ENCODE assay signal across 8 cellular contexts in the genomic region with DNA sequence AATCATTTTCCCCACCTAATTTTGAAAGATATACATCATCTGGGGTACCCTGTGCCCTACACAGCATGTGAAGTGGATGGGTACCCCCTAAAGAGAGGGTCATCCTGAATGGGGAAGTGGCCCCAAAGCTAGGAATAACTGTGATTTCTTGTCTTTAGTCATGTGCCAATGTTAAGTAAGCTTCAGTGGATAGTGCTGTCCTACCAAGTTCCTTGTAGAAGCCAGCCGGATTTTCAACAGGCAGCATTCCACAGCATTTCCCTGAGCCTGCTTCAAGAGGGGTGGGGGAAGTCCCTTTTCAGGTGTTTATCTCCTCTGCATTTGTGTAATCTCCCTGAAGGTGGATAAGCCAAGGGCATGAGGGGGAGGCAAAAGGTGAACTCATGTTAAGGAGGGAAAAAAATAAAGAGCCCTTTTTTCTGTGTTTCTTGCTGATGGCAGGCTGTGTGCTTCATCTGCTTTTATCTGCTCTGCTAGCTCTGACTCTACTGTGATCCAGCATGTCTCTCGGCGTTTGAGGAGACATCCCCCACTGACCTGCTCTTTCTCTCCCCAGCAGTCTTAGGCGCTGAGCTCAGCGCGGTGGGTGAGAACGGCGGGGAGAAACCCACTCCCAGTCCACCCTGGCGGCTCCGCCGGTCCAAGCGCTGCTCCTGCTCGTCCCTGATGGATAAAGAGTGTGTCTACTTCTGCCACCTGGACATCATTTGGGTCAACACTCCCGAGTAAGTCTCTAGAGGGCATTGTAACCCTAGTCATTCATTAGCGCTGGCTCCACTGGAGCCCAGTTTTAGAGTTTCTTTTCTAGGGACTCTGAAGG. TPM values are rescaled to one million over a fixed set of nuclear protein-coding genes. Genes with fewer than 3 reads are reported as not detected.
A peak's percentile ranks its signal among the peaks of the same experiment; 100 is the strongest.
DNase-seq lines count a peak whose midpoint lies in the region; ATAC-seq and TF ChIP-seq lines count a peak whose summit lies in the region.

No MANE protein-coding gene starts in this region.

- intact Hi-C loops in Calu3 (cut with micrococcal nuclease; ENCODE audit: unreplicated experiment) = loop anchor here (2.0 to 5.0 kb wide), 4 partner anchors 50 to 311 kb away; no protein-coding TSS in a partner anchor

- H3K9me3 Mint-ChIP-seq in Calu3 (ENCODE audit: low read depth, unreplicated experiment) = no peaks in the 10 kb centered on the region
- no peaks in the 10 kb centered on the region for H3K9me3 Mint-ChIP-seq in neural crest cell

- peak overlapping the region; percentile 92 for H3K27ac Mint-ChIP-seq in Calu3 (ENCODE audit: unreplicated experiment)
- H3K27ac Mint-ChIP-seq in neural crest cell (ENCODE audit: unreplicated experiment) = no peak overlapping the region

- H3K4me3 Mint-ChIP-seq in Calu3 (ENCODE audit: low read depth, unreplicated experiment) (peak overlapping the region; percentile 81), neural crest cell (peak overlapping the region; percentile 72)

- no peak for TF ChIP-seq CTCF in Calu3 (IDR thresholded peaks at IDR 0.05; ENCODE audit: unreplicated experiment)
- TF ChIP-seq CTCF in epithelial cell of proximal tubule (conservative IDR thresholded peaks at IDR 0.05; ENCODE audit: low read depth, low read length) = peak; percentile 59
- no peak for TF ChIP-seq CTCF in neural crest cell (conservative IDR thresholded peaks at IDR 0.05)

- H3K4me3 ChIP-seq in epithelial cell of proximal tubule (ENCODE audit: low read depth, low read length) = peak overlapping the region; percentile 58

- TSS peak; percentile 10 for BruUV-seq in Calu3 (replicated peaks; lab: Mats Ljungman, UMichigan)

- CTCF ChIA-PET in Calu3 (lab: Charles Lee) = interaction anchor here (1.0 to 1.9 kb wide), 4 partner anchors 19 to 311 kb away, joined by 3 to 5 read pairs (median 4); no protein-coding TSS in a partner anchor

- H3K36me3 Mint-ChIP-seq in Calu3 (ENCODE audit: insufficient read depth, unreplicated experiment) = peaks cover 98% of the 10 kb centered on the region
- H3K36me3 Mint-ChIP-seq in neural crest cell (ENCODE audit: low read depth) = no peaks in the 10 kb centered on the region

- peak; percentile 31 for DNase-seq in Calu3
- DNase-seq in NCI-H526 (lab: John Stamatoyannopoulos, UW) = peak; percentile 48 to 76
- DNase-seq in epithelial cell of proximal tubule (ENCODE audit: low read depth) = peak; percentile 29
- DNase-seq in neural crest cell (ENCODE audit: low read depth, low spot score) = no peak
- no peak for DNase-seq in NCI-H2081 (lab: John Stamatoyannopoulos, UW)

- H3K4me1 Mint-ChIP-seq in Calu3 (ENCODE audit: low read depth, unreplicated experiment) (peaks cover 43% of the 10 kb centered on the region), neural crest cell (peaks cover 25% of the 10 kb centered on the region)

- no peak for ATAC-seq in GM21447 (IDR thresholded peaks at IDR 0.05; ENCODE audit: unreplicated experiment)
- no peak for ATAC-seq in HG03108 (IDR thresholded peaks at IDR 0.05; ENCODE audit: unreplicated experiment)
- no peak for ATAC-seq in GM18517 (IDR thresholded peaks at IDR 0.05; ENCODE audit: unreplicated experiment)

- no peaks in the 10 kb centered on the region for H3K27me3 Mint-ChIP-seq in Calu3 (ENCODE audit: unreplicated experiment)
- H3K27me3 Mint-ChIP-seq in neural crest cell (ENCODE audit: low read depth) = peaks cover 49% of the 10 kb centered on the region

RNA-seq across cellular contexts. Expression of a gene that starts 1.8 kb away (rescaled TPM):
- total RNA-seq in Calu3 (2022) (24.7 and 40.6 TPM in 2 replicates), epithelial cell of proximal tubule (16.3 and 21.0 TPM in 2 replicates), neural crest cell (0.14 TPM in 1 of 2 replicates, not detected in the other)

Comparison
In these comparisons a context has a peak if more than half of its experiments do, and no peak if none do; other contexts are left out.
1. DNase-seq: peak in Calu3 (single experiment), NCI-H526 (2 of 2) and epithelial cell of proximal tubule (single experiment); none in neural crest cell (single experiment) and NCI-H2081 (0 of 2).
2. RNA of a gene that starts 1.8 kb away (total RNA-seq): 24.7 to 40.6 TPM in Calu3 and 16.3 to 21.0 TPM in epithelial cell of proximal tubule; 0.14 TPM in neural crest cell; every median in the first group is over 10 times any median in the second.